Comparison of ENCODE assay signal across 8 cellular contexts in genomic region chr6:28218312-28219248, GRCh38. TPM values are rescaled to one million over a fixed set of nuclear protein-coding genes. Genes with fewer than 3 reads are reported as not detected.
DNase-seq lines count a peak whose midpoint lies in the region; ATAC-seq and TF ChIP-seq lines count a peak whose summit lies in the region.

No MANE protein-coding gene starts in this region.

- H3K27ac ChIP-seq in C4-2B: peak overlapping the region; percentile 64

- intact Hi-C loops in left ventricle myocardium superior (cut with micrococcal nuclease): no loop called here

- TF ChIP-seq CTCF in C4-2B (conservative IDR thresholded peaks at IDR 0.05): no peak

- peak; percentile 77 for ATAC-seq in GM18511 (IDR thresholded peaks at IDR 0.05; ENCODE audit: unreplicated experiment)
- peak; percentile 66 for ATAC-seq in HG03196 (IDR thresholded peaks at IDR 0.05; ENCODE audit: unreplicated experiment)
- ATAC-seq in left ventricle myocardium superior: peak; percentile 97
- ATAC-seq in HG02623 (IDR thresholded peaks at IDR 0.05; ENCODE audit: unreplicated experiment): no peak

- peak; percentile 26 for DNase-seq in NCI-H82 treated with DMSO at 0.1 percent for 48 hours (lab: John Stamatoyannopoulos, UW; ENCODE audit: unreplicated experiment)
- DNase-seq in amniotic stem cell (lab: John Stamatoyannopoulos, UW): peak; percentile 26
- DNase-seq in left ventricle myocardium superior: peak; percentile 91
- peak; percentile 61 for DNase-seq in pons (ENCODE audit: low spot score)

RNA-seq across cellular contexts. Expression of gene ZSCAN9, which starts 6.5 kb away (rescaled TPM):
- total RNA-seq in left ventricle myocardium superior: 10.2 TPM

RNA-seq across cellular contexts. Expression of gene ZKSCAN4, which starts 33.5 kb away (rescaled TPM):
- total RNA-seq in left ventricle myocardium superior: 2.7 TPM

RNA-seq across cellular contexts. Expression of gene NKAPL, which starts 40.5 kb away (rescaled TPM):
- 6.3 TPM for total RNA-seq in left ventricle myocardium superior

RNA-seq across cellular contexts. Expression of gene ZSCAN26, which starts 48.4 kb away (rescaled TPM):
- total RNA-seq in left ventricle myocardium superior: 13.8 TPM

Comparison
In these comparisons a context has a peak if more than half of its experiments do, and no peak if none do; other contexts are left out.
1. DNase-seq: peak in every context shown above with its lines; median percentile 91 in left ventricle myocardium superior; 61 in pons; 26 in NCI-H82 treated with DMSO at 0.1 percent for 48 hours; 26 in amniotic stem cell.